ENCODE assay signal across 16 cellular contexts in genomic region chr7:100095704-100096103, GRCh38. TPM values are rescaled to one million over a fixed set of nuclear protein-coding genes. Genes with fewer than 3 reads are reported as not detected.
DNase-seq lines count a peak whose midpoint lies in the region; ATAC-seq and TF ChIP-seq lines count a peak whose summit lies in the region.
"Had no signal": no experiment of that assay in that cellular context is flagged by ENCODE, and none has a peak within 500 bp of the region (broad histone marks: within the 10 kb centered on the region; RNA-seq: fewer than 3 reads in every experiment).

No MANE protein-coding gene starts in this region.

- no peak overlapping the region for H3K4me3 Mint-ChIP-seq in activated T-cell treated with anti-CD3 and anti-CD28 coated beads, Interleukin-2, amount 50 U/mL, for 72 hours
- peak overlapping the region in 1 of 4 donors; percentile 93 for H3K4me3 Mint-ChIP-seq in IgD-negative memory B cell
- no peak overlapping the region for H3K4me3 Mint-ChIP-seq in endodermal cell
- no peak overlapping the region for H3K4me3 Mint-ChIP-seq in stimulated activated naive B cell treated with anti-CD40 and anti-IgM and Interleukin-4, amounts not matched to agents 10 μg/mL and 1 μg/mL and 100 μg/mL, for 72 hours
- H3K4me3 Mint-ChIP-seq: activated T-cell treated with anti-CD3 and anti-CD28 coated beads, Interleukin-2, amount 50 U/mL, for 4 hours had no signal

- H3K4me1 ChIP-seq in endodermal cell (ENCODE audit: control insufficient read depth, insufficient read depth, low read length) = peaks cover 6% of the 10 kb centered on the region

- peak overlapping the region; percentile 22 for H3K27ac Mint-ChIP-seq in activated T-cell treated with anti-CD3 and anti-CD28 coated beads, Interleukin-2, amount 50 U/mL, for 72 hours
- H3K27ac Mint-ChIP-seq in IgD-negative memory B cell (peak overlapping the region in 2 of 3 donors; percentile 31 to 82), endodermal cell (peak overlapping the region; percentile 75)
- peak overlapping the region; percentile 67 for H3K27ac Mint-ChIP-seq in stimulated activated naive B cell treated with anti-CD40 and anti-IgM and Interleukin-4, amounts not matched to agents 10 μg/mL and 1 μg/mL and 100 μg/mL, for 72 hours
- H3K27ac Mint-ChIP-seq: progenitor cell of endocrine pancreas had no signal

- no peak for ATAC-seq in activated T-cell treated with anti-CD3 and anti-CD28 coated beads, Interleukin-2, amount 50 U/mL, for 72 hours (replicated peaks in 1 of 2)
- no peak for ATAC-seq in stimulated activated naive B cell treated with anti-CD40 and anti-IgM and Interleukin-4, amounts not matched to agents 10 μg/mL and 1 μg/mL and 100 μg/mL, for 72 hours (replicated peaks)
- ATAC-seq: activated T-cell treated with anti-CD3 and anti-CD28 coated beads, Interleukin-2, amount 50 U/mL, for 4 hours had no signal

- peaks cover 71% of the 10 kb centered on the region for H3K4me1 Mint-ChIP-seq in activated T-cell treated with anti-CD3 and anti-CD28 coated beads, Interleukin-2, amount 50 U/mL, for 72 hours (ENCODE audit: low read depth)
- H3K4me1 Mint-ChIP-seq in IgD-negative memory B cell = peaks cover 12 to 20% (median 16%) of the 10 kb centered on the region in 3 donors
- peaks cover 17% of the 10 kb centered on the region for H3K4me1 Mint-ChIP-seq in endodermal cell
- peaks cover 37 to 67% of the 10 kb centered on the region in 2 donors for H3K4me1 Mint-ChIP-seq in stimulated activated naive B cell treated with anti-CD40 and anti-IgM and Interleukin-4, amounts not matched to agents 10 μg/mL and 1 μg/mL and 100 μg/mL, for 72 hours

- peaks cover 94% of the 10 kb centered on the region for H3K36me3 ChIP-seq in endodermal cell (ENCODE audit: control insufficient read depth, insufficient read depth, low read length)

- in situ Hi-C loops in G401 (cut with HindIII; ENCODE audit: low sequenced_read_pairs) = no loop called here

- H3K9me3 ChIP-seq in endodermal cell (ENCODE audit: control insufficient read depth, low read length) = no peaks in the 10 kb centered on the region

- H3K27me3 Mint-ChIP-seq in activated T-cell treated with anti-CD3 and anti-CD28 coated beads, Interleukin-2, amount 50 U/mL, for 72 hours (ENCODE audit: low read depth) = no peaks in the 10 kb centered on the region
- H3K27me3 Mint-ChIP-seq in IgD-negative memory B cell (no peaks in the 10 kb centered on the region), endodermal cell (ENCODE audit: insufficient read depth) (no peaks in the 10 kb centered on the region)
- H3K27me3 Mint-ChIP-seq in stimulated activated naive B cell treated with anti-CD40 and anti-IgM and Interleukin-4, amounts not matched to agents 10 μg/mL and 1 μg/mL and 100 μg/mL, for 72 hours = no peaks in the 10 kb centered on the region
- H3K27me3 Mint-ChIP-seq: progenitor cell of endocrine pancreas had no signal

- WGBS in endodermal cell (ENCODE audit: insufficient coverage in 1 of 2, insufficient read length in 1 of 2), 2 experiments = 96 to 100% methylated on average over 10 to 17 of the region's 17 CpGs

- H3K4me3 ChIP-seq in endodermal cell (ENCODE audit: low read length) = no peak overlapping the region
- H3K4me3 ChIP-seq: hepatocyte had no signal

- H3K9ac ChIP-seq in endodermal cell (ENCODE audit: extremely low read depth, low read length, poor library complexity, severe bottlenecking) = no peak overlapping the region

- peaks cover 33 to 60% of the 10 kb centered on the region in 2 donors for H3K36me3 Mint-ChIP-seq in activated T-cell treated with anti-CD3 and anti-CD28 coated beads, Interleukin-2, amount 50 U/mL, for 72 hours (ENCODE audit: insufficient read depth in 2 of 2)
- peaks cover 4% of the 10 kb centered on the region for H3K36me3 Mint-ChIP-seq in IgD-negative memory B cell
- H3K36me3 Mint-ChIP-seq in endodermal cell (ENCODE audit: low read depth) = peaks cover 93% of the 10 kb centered on the region
- peaks cover 67 to 80% of the 10 kb centered on the region in 2 donors for H3K36me3 Mint-ChIP-seq in stimulated activated naive B cell treated with anti-CD40 and anti-IgM and Interleukin-4, amounts not matched to agents 10 μg/mL and 1 μg/mL and 100 μg/mL, for 72 hours

- H3K27me3 ChIP-seq in endodermal cell (ENCODE audit: control insufficient read depth, insufficient read depth, low read length, poor library complexity, severe bottlenecking) = no peaks in the 10 kb centered on the region
- H3K27me3 ChIP-seq: hepatocyte had no signal

- no peak for DNase-seq in activated T-cell treated with anti-CD3 and anti-CD28 coated beads, Interleukin-2, amount 50 U/mL, for 72 hours
- DNase-seq in activated T-cell treated with anti-CD3 and anti-CD28 coated beads, Interleukin-2, amount 50 U/mL, for 48 hours = no peak
- no peak for DNase-seq in endodermal cell
- DNase-seq in stimulated activated naive B cell treated with anti-CD40 and anti-IgM and Interleukin-4, amounts not matched to agents 10 μg/mL and 1 μg/mL and 100 μg/mL, for 72 hours = no peak
- DNase-seq in middle frontal gyrus (ENCODE audit: extremely low spot score, low spot score) = no peak
- no peak for DNase-seq in stimulated activated naive CD4-positive, alpha-beta T cell (lab: John Stamatoyannopoulos, UW)
- no peak for DNase-seq in G401 (ENCODE audit: low spot score)
- DNase-seq: activated T-cell treated with anti-CD3 and anti-CD28 coated beads, Interleukin-2, amount 50 U/mL, for 4 hours; DMS79; Karpas-422; NCI-H1092 treated with DMSO at 0.1 percent for 48 hours; NCI-H2081; NCI-H510A treated with DMSO at 0.1 percent for 48 hours had no signal

- TF ChIP-seq CTCF in endodermal cell (conservative IDR thresholded peaks at IDR 0.05) = no peak

- H3K27ac ChIP-seq in endodermal cell (ENCODE audit: low read depth, low read length) = no peak overlapping the region
- H3K27ac ChIP-seq: hepatocyte had no signal

- H3K9me3 Mint-ChIP-seq in activated T-cell treated with anti-CD3 and anti-CD28 coated beads, Interleukin-2, amount 50 U/mL, for 72 hours = no peaks in the 10 kb centered on the region
- H3K9me3 Mint-ChIP-seq in IgD-negative memory B cell (no peaks in the 10 kb centered on the region), endodermal cell (no peaks in the 10 kb centered on the region)
- no peaks in the 10 kb centered on the region for H3K9me3 Mint-ChIP-seq in stimulated activated naive B cell treated with anti-CD40 and anti-IgM and Interleukin-4, amounts not matched to agents 10 μg/mL and 1 μg/mL and 100 μg/mL, for 72 hours
- H3K9me3 Mint-ChIP-seq: activated T-cell treated with anti-CD3 and anti-CD28 coated beads, Interleukin-2, amount 50 U/mL, for 4 hours had no signal

RNA-seq across cellular contexts. Expression of gene MCM7, which starts 5.5 kb away (rescaled TPM):
- total RNA-seq in activated T-cell treated with anti-CD3 and anti-CD28 coated beads, Interleukin-2, amount 50 U/mL, for 72 hours = 100 to 1,000 TPM; 270 to 332 TPM
- polyA plus RNA-seq in IgD-negative memory B cell = 33.4 TPM
- 100 to 1,000 TPM; 219 to 242 TPM for total RNA-seq in endodermal cell
- polyA plus RNA-seq in endodermal cell (2013, experiment 1 of 2) = 247 TPM
- 223 TPM for polyA plus RNA-seq in endodermal cell (2013, experiment 2 of 2)
- total RNA-seq in G401 (2014; rRNA removed; shearing (Covaris generic)) = 356 and 361 TPM in 2 replicates

RNA-seq across cellular contexts. Expression of gene AP4M1, which starts 5.7 kb away (rescaled TPM):
- total RNA-seq in activated T-cell treated with anti-CD3 and anti-CD28 coated beads, Interleukin-2, amount 50 U/mL, for 72 hours = 10 to 100 TPM in 1 of 2 donors, 1 to 10 TPM in 1; 9.3 to 10.5 TPM
- polyA plus RNA-seq in IgD-negative memory B cell = 4.5 TPM
- total RNA-seq in endodermal cell = 10 to 100 TPM; 26.3 to 31.5 TPM
- polyA plus RNA-seq in endodermal cell (2013, experiment 1 of 2) = 28.5 TPM
- polyA plus RNA-seq in endodermal cell (2013, experiment 2 of 2) = 26.7 TPM
- 19.7 and 34.3 TPM in 2 replicates for total RNA-seq in G401 (2014; rRNA removed; shearing (Covaris generic))

RNA-seq across cellular contexts. Expression of gene COPS6, which starts 6.9 kb away (rescaled TPM):
- total RNA-seq in activated T-cell treated with anti-CD3 and anti-CD28 coated beads, Interleukin-2, amount 50 U/mL, for 72 hours = 10 to 100 TPM; 43.7 to 45.4 TPM
- polyA plus RNA-seq in IgD-negative memory B cell = 121 TPM
- total RNA-seq in endodermal cell = 100 to 1,000 TPM; 109 to 121 TPM
- 105 TPM for polyA plus RNA-seq in endodermal cell (2013, experiment 1 of 2)
- 104 TPM for polyA plus RNA-seq in endodermal cell (2013, experiment 2 of 2)
- 100 and 151 TPM in 2 replicates for total RNA-seq in G401 (2014; rRNA removed; shearing (Covaris generic))

RNA-seq across cellular contexts. Expression of gene ZNF3, which starts 14.2 kb away (rescaled TPM):
- 10 to 100 TPM; 23.1 to 24.2 TPM for total RNA-seq in activated T-cell treated with anti-CD3 and anti-CD28 coated beads, Interleukin-2, amount 50 U/mL, for 72 hours
- 31.7 TPM for polyA plus RNA-seq in IgD-negative memory B cell
- 10 to 100 TPM; 32.8 to 39.9 TPM for total RNA-seq in endodermal cell
- 48.7 TPM for polyA plus RNA-seq in endodermal cell (2013, experiment 1 of 2)
- 43.7 TPM for polyA plus RNA-seq in endodermal cell (2013, experiment 2 of 2)
- total RNA-seq in G401 (2014; rRNA removed; shearing (Covaris generic)) = 29.9 and 38.7 TPM in 2 replicates

RNA-seq across cellular contexts. Expression of gene TAF6, which starts 23.5 kb away (rescaled TPM):
- total RNA-seq in activated T-cell treated with anti-CD3 and anti-CD28 coated beads, Interleukin-2, amount 50 U/mL, for 72 hours = 10 to 100 TPM; 76.7 to 88.1 TPM
- 31.5 TPM for polyA plus RNA-seq in IgD-negative memory B cell
- 100 to 1,000 TPM in 1 of 2 donors, 10 to 100 TPM in 1; 83.1 to 113 TPM for total RNA-seq in endodermal cell
- 82.4 TPM for polyA plus RNA-seq in endodermal cell (2013, experiment 1 of 2)
- 77.9 TPM for polyA plus RNA-seq in endodermal cell (2013, experiment 2 of 2)
- 26.6 and 45.6 TPM in 2 replicates for total RNA-seq in G401 (2014; rRNA removed; shearing (Covaris generic))

Comparison
In these comparisons a context has a peak if more than half of its experiments do, and no peak if none do; other contexts are left out.
1. H3K27ac Mint-ChIP-seq: peak in every context shown above with its lines; median percentile 75 in endodermal cell; 67 in stimulated activated naive B cell treated with anti-CD40 and anti-IgM and Interleukin-4, amounts not matched to agents 10 μg/mL and 1 μg/mL and 100 μg/mL, for 72 hours; 56 in IgD-negative memory B cell; 22 in activated T-cell treated with anti-CD3 and anti-CD28 coated beads, Interleukin-2, amount 50 U/mL, for 72 hours.